17 cellular contexts compared by ENCODE assay signal in genomic region chr13:44884076-44884729, GRCh38.
DNase-seq lines count a peak whose midpoint lies in the region; ATAC-seq, FAIRE-seq and TF ChIP-seq lines count a peak whose summit lies in the region.
"Had no signal": no experiment of that assay in that cellular context is flagged by ENCODE, and none has a peak within 500 bp of the region (broad histone marks: within the 10 kb centered on the region; RNA-seq: fewer than 3 reads in every experiment).

No MANE protein-coding gene starts in this region.

- in situ Hi-C loops in transverse colon (cut with MboI; ENCODE audit: low pct_ligation_motif_present in 1 of 4, low pct_unique_long_range_greater_than_20kb in 1 of 4, low sequenced_read_pairs in 3 of 4): no loop called here

- H3K9me3 ChIP-seq in endothelial cell of umbilical vein (replicated peaks; ENCODE audit: control insufficient read depth, insufficient read depth, low read length) (no peaks in the 10 kb centered on the region), neuronal stem cell (replicated peaks in 1 of 2; ENCODE audit: control insufficient read depth in 2 of 2, insufficient read depth in 1 of 2, low read depth in 1 of 2, low read length in 2 of 2) (no peaks in the 10 kb centered on the region), transverse colon (no peaks in the 10 kb centered on the region)
- H3K9me3 ChIP-seq: tibial nerve had no signal

- H3K27me3 Mint-ChIP-seq in stimulated activated naive CD8-positive, alpha-beta T cell treated with anti-CD3 and anti-CD28 coated beads, Interleukin-15, amount 100 ng/mL, for 72 hours: no peaks in the 10 kb centered on the region
- H3K27me3 Mint-ChIP-seq in activated naive CD8-positive, alpha-beta T cell treated with anti-CD3 and anti-CD28 coated beads for 36 hours: no peaks in the 10 kb centered on the region
- peaks cover 2% of the 10 kb centered on the region for H3K27me3 Mint-ChIP-seq in activated CD4-positive, alpha-beta T cell treated with anti-CD3 and anti-CD28 coated beads for 36 hours
- H3K27me3 Mint-ChIP-seq: activated naive CD8-positive, alpha-beta T cell treated with anti-CD3 and anti-CD28 coated beads, Interleukin-2, amount 50 U/mL, for 24 hours; progenitor cell of endocrine pancreas had no signal

- WGBS in neuronal stem cell (ENCODE audit: extremely low coverage in 2 of 2, insufficient read length in 2 of 2, insufficient replicate concordance in 1 of 2), 2 donors: no CpG with 5 or more reads among the region's 5 CpGs
- WGBS in transverse colon (ENCODE audit: low coverage in 1 of 2), 2 donors: 54 to 75% methylated on average over 2 to 5 of the region's 5 CpGs

- no peak for ATAC-seq in stimulated activated naive CD8-positive, alpha-beta T cell treated with anti-CD3 and anti-CD28 coated beads, Interleukin-15, amount 100 ng/mL, for 72 hours
- no peak for ATAC-seq in activated CD4-positive, alpha-beta T cell treated with anti-CD3 and anti-CD28 coated beads for 36 hours
- ATAC-seq: activated naive CD8-positive, alpha-beta T cell treated with anti-CD3 and anti-CD28 coated beads, Interleukin-2, amount 50 U/mL, for 24 hours; K562 had no signal

- H3K23ac ChIP-seq in neuronal stem cell (ENCODE audit: low read depth, low read length, poor library complexity): no peak overlapping the region

- intact Hi-C loops in endothelial cell of umbilical vein (cut with micrococcal nuclease) (loop anchor here (1.0 to 5.0 kb wide), 7 partner anchors 34 to 307 kb away; no protein-coding TSS in a partner anchor), transverse colon (cut with DNase I; ENCODE audit: low total_unique reads) (no loop called here)
- intact Hi-C loops in activated CD4-positive, alpha-beta T cell treated with anti-CD3 and anti-CD28 coated beads for 36 hours (cut with DNase I, micrococcal nuclease): no loop called here

- peak overlapping the region; percentile 77 for H3K14ac ChIP-seq in neuronal stem cell (ENCODE audit: low read length)

- dilution Hi-C loops in endothelial cell of umbilical vein (cut with MboI; ENCODE audit: extremely low pct_ligation_motif_present, low sequenced_read_pairs): no loop called here

- no peak overlapping the region for H2BK12ac ChIP-seq in neuronal stem cell (ENCODE audit: low read length)

- H3K9ac ChIP-seq in endothelial cell of umbilical vein (replicated peaks; ENCODE audit: extremely low read depth, insufficient read depth, low read length): peak overlapping the region; percentile 41
- no peak overlapping the region for H3K9ac ChIP-seq in neuronal stem cell (ENCODE audit: low read depth, low read length, poor library complexity)

- POLR2A ChIA-PET in endothelial cell of umbilical vein (lab: Charles Lee): no interaction called here
- POLR2A ChIA-PET in activated CD4-positive, alpha-beta T cell treated with anti-CD3 and anti-CD28 coated beads for 36 hours (lab: Charles Lee): interaction anchor here (0.5 kb wide), 1 partner anchor 105 kb away, joined by 3 read pairs; the partner anchor contains the start of genes GPALPP1 and NUFIP1

- H3K27me3 ChIP-seq in endothelial cell of umbilical vein (ENCODE audit: control insufficient read depth in 2 of 2, insufficient read depth in 2 of 2, low read length in 2 of 2) (no peaks in the 10 kb centered on the region), neuronal stem cell (ENCODE audit: control insufficient read depth in 3 of 3, insufficient read depth in 3 of 3, low read depth in 1 of 3, low read length in 3 of 3) (peaks cover 0 to 5% (median 0%) of the 10 kb centered on the region in 3 experiments), transverse colon (no peaks in the 10 kb centered on the region)
- H3K27me3 ChIP-seq: tibial nerve had no signal

- H3K9me1 ChIP-seq in endothelial cell of umbilical vein (replicated peaks; ENCODE audit: control insufficient read depth, extremely low read depth, insufficient read depth, low read length): no peaks in the 10 kb centered on the region

- H3K79me1 ChIP-seq in neuronal stem cell (ENCODE audit: low read depth, low read length): no peaks in the 10 kb centered on the region

- FAIRE-seq in endothelial cell of umbilical vein (lab: Jason Lieb, UNC): peak; percentile 96
- FAIRE-seq: K562 had no signal

- H3K27ac ChIP-seq in endothelial cell of umbilical vein (ENCODE audit: insufficient read depth, low read depth, low read length) (peak overlapping the region; percentile 93), neuronal stem cell (replicated peaks; ENCODE audit: low read length) (no peak overlapping the region), transverse colon (no peak overlapping the region)
- H3K27ac ChIP-seq: tibial nerve had no signal

- H4K8ac ChIP-seq in neuronal stem cell (ENCODE audit: low read depth, low read length): no peak overlapping the region

- H3K36me3 ChIP-seq in endothelial cell of umbilical vein (ENCODE audit: control insufficient read depth in 2 of 2, extremely low read depth in 1 of 2, insufficient read depth in 2 of 2, low read length in 2 of 2): no peaks in the 10 kb centered on the region
- no peaks in the 10 kb centered on the region for H3K36me3 ChIP-seq in neuronal stem cell (replicated peaks in 1 of 2; ENCODE audit: control insufficient read depth in 2 of 2, insufficient read depth in 2 of 2, low read length in 2 of 2)
- no peaks in the 10 kb centered on the region for H3K36me3 ChIP-seq in transverse colon
- H3K36me3 ChIP-seq: tibial nerve had no signal

- no peak overlapping the region for H2BK120ac ChIP-seq in neuronal stem cell (ENCODE audit: low read depth, low read length)

- TF ChIP-seq POLR2A in endothelial cell of umbilical vein (IDR thresholded peaks at IDR 0.05; ENCODE audit: low read depth, low read length) (peak; percentile 32), transverse colon (IDR thresholded peaks at IDR 0.05) (no peak)

- H3K4me1 Mint-ChIP-seq in stimulated activated naive CD8-positive, alpha-beta T cell treated with anti-CD3 and anti-CD28 coated beads, Interleukin-15, amount 100 ng/mL, for 72 hours: no peaks in the 10 kb centered on the region
- no peaks in the 10 kb centered on the region for H3K4me1 Mint-ChIP-seq in activated naive CD8-positive, alpha-beta T cell treated with anti-CD3 and anti-CD28 coated beads for 36 hours
- no peaks in the 10 kb centered on the region for H3K4me1 Mint-ChIP-seq in activated CD4-positive, alpha-beta T cell treated with anti-CD3 and anti-CD28 coated beads for 36 hours
- H3K4me1 Mint-ChIP-seq: activated naive CD8-positive, alpha-beta T cell treated with anti-CD3 and anti-CD28 coated beads, Interleukin-2, amount 50 U/mL, for 24 hours had no signal

- no peak for TF ChIP-seq EP300 in transverse colon (IDR thresholded peaks at IDR 0.05; ENCODE audit: low read depth)

- no peaks in the 10 kb centered on the region for H3K36me3 Mint-ChIP-seq in activated naive CD8-positive, alpha-beta T cell treated with anti-CD3 and anti-CD28 coated beads for 36 hours
- H3K36me3 Mint-ChIP-seq in activated CD4-positive, alpha-beta T cell treated with anti-CD3 and anti-CD28 coated beads for 36 hours (ENCODE audit: low read depth): no peaks in the 10 kb centered on the region

- no peak overlapping the region for H3K4me3 Mint-ChIP-seq in stimulated activated naive CD8-positive, alpha-beta T cell treated with anti-CD3 and anti-CD28 coated beads, Interleukin-15, amount 100 ng/mL, for 72 hours
- H3K4me3 Mint-ChIP-seq in activated naive CD8-positive, alpha-beta T cell treated with anti-CD3 and anti-CD28 coated beads for 36 hours: no peak overlapping the region
- H3K4me3 Mint-ChIP-seq in activated CD4-positive, alpha-beta T cell treated with anti-CD3 and anti-CD28 coated beads for 36 hours: no peak overlapping the region
- H3K4me3 Mint-ChIP-seq: activated naive CD8-positive, alpha-beta T cell treated with anti-CD3 and anti-CD28 coated beads, Interleukin-2, amount 50 U/mL, for 24 hours had no signal

- TF ChIP-seq CTCF in endothelial cell of umbilical vein (IDR thresholded peaks at IDR 0.05; ENCODE audit: extremely low read depth in 1 of 2, insufficient read depth in 1 of 2, low read depth in 1 of 2, low read length in 2 of 2) (no peak), transverse colon (IDR thresholded peaks at IDR 0.05) (no peak)

- no peak overlapping the region for H2BK5ac ChIP-seq in neuronal stem cell (ENCODE audit: low read length)

- H3K4me3 ChIP-seq in endothelial cell of umbilical vein (replicated peaks in 1 of 3; ENCODE audit: insufficient read depth in 1 of 3, low read depth in 1 of 3, low read length in 3 of 3): no peak overlapping the region
- H3K4me3 ChIP-seq in neuronal stem cell (ENCODE audit: low read length in 2 of 2): no peak overlapping the region
- H3K4me3 ChIP-seq in transverse colon: no peak overlapping the region
- H3K4me3 ChIP-seq: K562, tibial nerve had no signal

- CTCF ChIA-PET in endothelial cell of umbilical vein (lab: Charles Lee): interaction anchor here (0.9 to 2.6 kb wide), 5 partner anchors 10 to 401 kb away, joined by 3 to 10 read pairs (median 4); no protein-coding TSS in a partner anchor
- CTCF ChIA-PET in activated CD4-positive, alpha-beta T cell treated with anti-CD3 and anti-CD28 coated beads for 36 hours (lab: Charles Lee): interaction anchor here (5.4 kb wide), 1 partner anchor 400 kb away, joined by 27 read pairs; no protein-coding TSS in a partner anchor

- H3K4ac ChIP-seq in neuronal stem cell (ENCODE audit: low read length): no peak overlapping the region

- no peak overlapping the region for H3K18ac ChIP-seq in neuronal stem cell (ENCODE audit: low read length)

- no peak overlapping the region for H3K27ac Mint-ChIP-seq in stimulated activated naive CD8-positive, alpha-beta T cell treated with anti-CD3 and anti-CD28 coated beads, Interleukin-15, amount 100 ng/mL, for 72 hours
- no peak overlapping the region for H3K27ac Mint-ChIP-seq in activated naive CD8-positive, alpha-beta T cell treated with anti-CD3 and anti-CD28 coated beads for 36 hours
- H3K27ac Mint-ChIP-seq in activated CD4-positive, alpha-beta T cell treated with anti-CD3 and anti-CD28 coated beads for 36 hours: no peak overlapping the region
- H3K27ac Mint-ChIP-seq: activated naive CD8-positive, alpha-beta T cell treated with anti-CD3 and anti-CD28 coated beads, Interleukin-2, amount 50 U/mL, for 24 hours; progenitor cell of endocrine pancreas had no signal

- H3K79me2 ChIP-seq in endothelial cell of umbilical vein (ENCODE audit: control insufficient read depth, insufficient read depth, low read length): no peaks in the 10 kb centered on the region

- no peak overlapping the region for H2BK15ac ChIP-seq in neuronal stem cell (ENCODE audit: low read length)

- no peaks in the 10 kb centered on the region for H3K9me3 Mint-ChIP-seq in stimulated activated naive CD8-positive, alpha-beta T cell treated with anti-CD3 and anti-CD28 coated beads, Interleukin-15, amount 100 ng/mL, for 72 hours
- no peaks in the 10 kb centered on the region for H3K9me3 Mint-ChIP-seq in activated naive CD8-positive, alpha-beta T cell treated with anti-CD3 and anti-CD28 coated beads for 36 hours
- H3K9me3 Mint-ChIP-seq in activated CD4-positive, alpha-beta T cell treated with anti-CD3 and anti-CD28 coated beads for 36 hours (ENCODE audit: low read depth): no peaks in the 10 kb centered on the region
- H3K9me3 Mint-ChIP-seq: activated naive CD8-positive, alpha-beta T cell treated with anti-CD3 and anti-CD28 coated beads, Interleukin-2, amount 50 U/mL, for 24 hours had no signal

- H3K4me2 ChIP-seq in endothelial cell of umbilical vein (ENCODE audit: insufficient read depth, low read length) (peak overlapping the region; percentile 43), neuronal stem cell (ENCODE audit: insufficient read depth, low read length, poor library complexity, severe bottlenecking) (no peak overlapping the region)

- BruUV-seq in endothelial cell of umbilical vein (replicated peaks; lab: Mats Ljungman, UMichigan): TSS peak; percentile 82

- DNase-seq in EH (ENCODE audit: low read depth): peak; percentile 95
- DNase-seq in RKO (ENCODE audit: low spot score): peak; percentile 60
- peak; percentile 77 for DNase-seq in endothelial cell of umbilical vein (ENCODE audit: low read depth, low spot score)
- no peak for DNase-seq in neuronal stem cell (ENCODE audit: low spot score)
- no peak for DNase-seq in stimulated activated naive CD8-positive, alpha-beta T cell treated with anti-CD3 and anti-CD28 coated beads, Interleukin-15, amount 100 ng/mL, for 72 hours
- DNase-seq in transverse colon: no peak
- DNase-seq in activated naive CD8-positive, alpha-beta T cell treated with anti-CD3 and anti-CD28 coated beads for 36 hours: no peak
- no peak for DNase-seq in activated CD4-positive, alpha-beta T cell treated with anti-CD3 and anti-CD28 coated beads for 36 hours
- DNase-seq: activated CD4-positive, CD25-positive, alpha-beta regulatory T cell treated with anti-CD3 and anti-CD28 coated beads, Interleukin-2, amount 50 U/mL, for 72 hours; activated naive CD8-positive, alpha-beta T cell treated with anti-CD3 and anti-CD28 coated beads, Interleukin-2, amount 50 U/mL, for 24 hours; kidney glomerular epithelial cell; NCI-H146; NCI-H510A; OCI-M1 had no signal

- peak overlapping the region; percentile 80 for H2AFZ ChIP-seq in endothelial cell of umbilical vein (ENCODE audit: low read depth, low read length)
- H2AFZ ChIP-seq in neuronal stem cell (ENCODE audit: low read length): no peak overlapping the region

- no peaks in the 10 kb centered on the region for H4K20me1 ChIP-seq in endothelial cell of umbilical vein (replicated peaks; ENCODE audit: control insufficient read depth, extremely low read depth, insufficient read depth, low read length)

- H3K4me1 ChIP-seq in endothelial cell of umbilical vein (ENCODE audit: control insufficient read depth, extremely low read depth, insufficient read depth, low read length): peaks cover 15% of the 10 kb centered on the region
- H3K4me1 ChIP-seq in neuronal stem cell (ENCODE audit: control insufficient read depth in 2 of 2, insufficient read depth in 1 of 2, low read depth in 1 of 2, low read length in 2 of 2): no peaks in the 10 kb centered on the region
- H3K4me1 ChIP-seq in transverse colon: no peaks in the 10 kb centered on the region
- H3K4me1 ChIP-seq: tibial nerve had no signal

- no peak overlapping the region for H4K91ac ChIP-seq in neuronal stem cell (ENCODE audit: low read depth, low read length, poor library complexity)

- H2AK5ac ChIP-seq in neuronal stem cell (ENCODE audit: low read depth, low read length): no peak overlapping the region

Comparison
In these comparisons a context has a peak if more than half of its experiments do, and no peak if none do; other contexts are left out.
1. DNase-seq: peak in EH (single experiment), RKO (single experiment) and endothelial cell of umbilical vein (single experiment); none in neuronal stem cell (single experiment), stimulated activated naive CD8-positive, alpha-beta T cell treated with anti-CD3 and anti-CD28 coated beads, Interleukin-15, amount 100 ng/mL, for 72 hours (0 of 2), transverse colon (single experiment), activated naive CD8-positive, alpha-beta T cell treated with anti-CD3 and anti-CD28 coated beads for 36 hours (single experiment) and activated CD4-positive, alpha-beta T cell treated with anti-CD3 and anti-CD28 coated beads for 36 hours (single experiment).